1 cellular context compared by ENCODE assay signal in the genomic region with DNA sequence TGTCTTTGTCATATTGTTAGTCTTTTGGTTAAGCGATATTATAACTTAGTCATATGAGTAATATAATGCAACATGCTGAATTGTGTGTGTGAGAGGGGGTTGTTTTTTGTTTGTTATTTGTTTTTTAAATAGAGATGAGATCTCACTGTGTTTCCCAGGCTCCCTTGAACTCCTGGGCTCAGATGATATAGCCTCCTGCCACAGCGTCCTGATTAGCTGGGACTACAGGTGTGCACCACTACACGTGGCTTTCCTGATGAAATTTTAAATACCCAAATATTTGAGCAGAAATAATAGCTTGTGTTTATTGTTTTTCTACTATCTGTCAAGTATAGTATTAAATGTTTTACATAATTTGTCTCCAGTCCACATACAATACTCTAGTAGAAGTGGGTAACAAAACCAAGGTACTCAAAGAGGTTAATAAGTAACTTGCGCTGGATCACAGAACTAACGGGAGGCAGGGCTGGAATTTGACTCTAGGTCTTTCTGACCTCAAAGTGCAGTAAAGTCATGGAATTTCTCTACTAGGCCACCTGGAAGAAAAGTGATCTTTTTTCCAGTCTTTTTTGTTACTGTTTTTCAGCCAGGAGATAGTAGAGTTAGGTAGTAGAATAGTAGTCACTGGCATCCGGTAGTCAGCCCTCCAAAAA.
A peak's percentile ranks its signal among the peaks of the same experiment; 100 is the strongest.
TF ChIP-seq lines count a peak whose summit lies in the region.

No MANE protein-coding gene starts in this region.

TF ChIP-seq in HepG2, 621 proteins besides CTCF, POLR2A, EP300 and RAD21 (continued from another document):
- TF ChIP-seq REPIN1 (CRISPR knock-in tag; IDR thresholded peaks at IDR 0.05; ENCODE audit: borderline replicate concordance, low read depth): no peak
- TF ChIP-seq HDAC1 (CRISPR knock-in tag; IDR thresholded peaks at IDR 0.05): no peak
- TF ChIP-seq TAF15 (IDR thresholded peaks at IDR 0.05; ENCODE audit: low read depth, low read length, poor library complexity, severe bottlenecking): no peak
- TF ChIP-seq, protein P1, sequence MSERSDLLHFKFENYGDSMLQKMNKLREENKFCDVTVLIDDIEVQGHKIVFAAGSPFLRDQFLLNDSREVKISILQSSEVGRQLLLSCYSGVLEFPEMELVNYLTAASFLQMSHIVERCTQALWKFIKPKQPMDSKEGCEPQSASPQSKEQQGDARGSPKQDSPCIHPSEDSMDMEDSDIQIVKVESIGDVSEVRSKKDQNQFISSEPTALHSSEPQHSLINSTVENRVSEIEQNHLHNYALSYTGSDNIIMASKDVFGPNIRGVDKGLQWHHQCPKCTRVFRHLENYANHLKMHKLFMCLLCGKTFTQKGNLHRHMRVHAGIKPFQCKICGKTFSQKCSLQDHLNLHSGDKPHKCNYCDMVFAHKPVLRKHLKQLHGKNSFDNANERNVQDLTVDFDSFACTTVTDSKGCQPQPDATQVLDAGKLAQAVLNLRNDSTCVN (CRISPR knock-in tag; IDR thresholded peaks at IDR 0.05; ENCODE audit: borderline replicate concordance): no peak
- no peak for TF ChIP-seq LRRFIP1 (CRISPR knock-in tag; conservative IDR thresholded peaks at IDR 0.05)
- no peak for TF ChIP-seq GABPA (IDR thresholded peaks at IDR 0.05; ENCODE audit: low read depth, low read length)
- no peak for TF ChIP-seq GABPA (CRISPR knock-in tag; IDR thresholded peaks at IDR 0.05; ENCODE audit: low read depth)
- 0 out of 2 replicates have a peak, but pooled peaks have one; percentile 15 for TF ChIP-seq GATAD2A (CRISPR knock-in tag; IDR thresholded peaks at IDR 0.05)
- TF ChIP-seq ZNF530 (CRISPR knock-in tag; IDR thresholded peaks at IDR 0.05; ENCODE audit: low read depth): no peak
- peak; percentile 39; the same call in 1 of the 2 replicates for TF ChIP-seq HDAC2 (CRISPR knock-in tag; IDR thresholded peaks at IDR 0.05)
- TF ChIP-seq ARNT2 (CRISPR knock-in tag; IDR thresholded peaks at IDR 0.05; ENCODE audit: low read depth): no peak
- no peak for TF ChIP-seq ZNF430 (CRISPR knock-in tag; IDR thresholded peaks at IDR 0.05)
- TF ChIP-seq ZNF772 (CRISPR knock-in tag; IDR thresholded peaks at IDR 0.05): no peak
- TF ChIP-seq, protein P2, sequence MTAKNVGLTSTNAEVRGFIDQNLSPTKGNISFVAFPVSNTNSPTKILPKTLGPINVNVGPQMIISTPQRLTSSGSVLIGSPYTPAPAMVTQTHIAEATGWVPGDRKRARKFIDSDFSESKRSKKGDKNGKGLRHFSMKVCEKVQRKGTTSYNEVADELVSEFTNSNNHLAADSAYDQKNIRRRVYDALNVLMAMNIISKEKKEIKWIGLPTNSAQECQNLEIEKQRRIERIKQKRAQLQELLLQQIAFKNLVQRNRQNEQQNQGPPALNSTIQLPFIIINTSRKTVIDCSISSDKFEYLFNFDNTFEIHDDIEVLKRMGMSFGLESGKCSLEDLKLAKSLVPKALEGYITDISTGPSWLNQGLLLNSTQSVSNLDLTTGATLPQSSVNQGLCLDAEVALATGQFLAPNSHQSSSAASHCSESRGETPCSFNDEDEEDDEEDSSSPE (CRISPR knock-in tag; IDR thresholded peaks at IDR 0.05): no peak
- no peak for TF ChIP-seq KDM1A (CRISPR knock-in tag; IDR thresholded peaks at IDR 0.05)
- no peak for TF ChIP-seq ZNF235 (CRISPR knock-in tag; IDR thresholded peaks at IDR 0.05; ENCODE audit: borderline replicate concordance)
- TF ChIP-seq MIXL1 (CRISPR knock-in tag; IDR thresholded peaks at IDR 0.05): peak; percentile 26; the same call in 1 of the 2 replicates
- no peak for TF ChIP-seq CEBPZ (IDR thresholded peaks at IDR 0.05; ENCODE audit: low read length)
- no peak for TF ChIP-seq SAFB2 (CRISPR knock-in tag; IDR thresholded peaks at IDR 0.05; ENCODE audit: borderline replicate concordance, low read depth)
- no peak for TF ChIP-seq ZNF460 (CRISPR knock-in tag; IDR thresholded peaks at IDR 0.05; ENCODE audit: borderline replicate concordance)
- TF ChIP-seq PRPF4 (IDR thresholded peaks at IDR 0.05; ENCODE audit: low read depth, low read length, poor library complexity, severe bottlenecking): no peak
- TF ChIP-seq MBNL3 (CRISPR knock-in tag; conservative IDR thresholded peaks at IDR 0.05): no peak
- TF ChIP-seq ZSCAN12 (CRISPR knock-in tag; IDR thresholded peaks at IDR 0.05): no peak
- no peak for TF ChIP-seq ZSCAN30 (CRISPR knock-in tag; IDR thresholded peaks at IDR 0.05)
- no peak for TF ChIP-seq THYN1 (CRISPR knock-in tag; IDR thresholded peaks at IDR 0.05; ENCODE audit: borderline replicate concordance, low read depth)
- TF ChIP-seq, protein P3, sequence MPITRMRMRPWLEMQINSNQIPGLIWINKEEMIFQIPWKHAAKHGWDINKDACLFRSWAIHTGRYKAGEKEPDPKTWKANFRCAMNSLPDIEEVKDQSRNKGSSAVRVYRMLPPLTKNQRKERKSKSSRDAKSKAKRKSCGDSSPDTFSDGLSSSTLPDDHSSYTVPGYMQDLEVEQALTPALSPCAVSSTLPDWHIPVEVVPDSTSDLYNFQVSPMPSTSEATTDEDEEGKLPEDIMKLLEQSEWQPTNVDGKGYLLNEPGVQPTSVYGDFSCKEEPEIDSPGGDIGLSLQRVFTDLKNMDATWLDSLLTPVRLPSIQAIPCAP (CRISPR knock-in tag; IDR thresholded peaks at IDR 0.05; ENCODE audit: low read depth): no peak
- TF ChIP-seq ARNTL (CRISPR knock-in tag; IDR thresholded peaks at IDR 0.05): no peak
- no peak for TF ChIP-seq ZBTB7A (CRISPR knock-in tag; IDR thresholded peaks at IDR 0.05)
- no peak for TF ChIP-seq ZNF124 (CRISPR knock-in tag; IDR thresholded peaks at IDR 0.05)
- TF ChIP-seq ZMYM4 (CRISPR knock-in tag; IDR thresholded peaks at IDR 0.05): peak; percentile 63
- TF ChIP-seq ZNF260 (CRISPR knock-in tag; IDR thresholded peaks at IDR 0.05; ENCODE audit: borderline replicate concordance, low read depth): no peak
- TF ChIP-seq ZNF513 (CRISPR knock-in tag; conservative IDR thresholded peaks at IDR 0.05): no peak
- no peak for TF ChIP-seq ZNF547 (CRISPR knock-in tag; IDR thresholded peaks at IDR 0.05)
